Comparison of ENCODE assay signal across 8 cellular contexts in the genomic region with DNA sequence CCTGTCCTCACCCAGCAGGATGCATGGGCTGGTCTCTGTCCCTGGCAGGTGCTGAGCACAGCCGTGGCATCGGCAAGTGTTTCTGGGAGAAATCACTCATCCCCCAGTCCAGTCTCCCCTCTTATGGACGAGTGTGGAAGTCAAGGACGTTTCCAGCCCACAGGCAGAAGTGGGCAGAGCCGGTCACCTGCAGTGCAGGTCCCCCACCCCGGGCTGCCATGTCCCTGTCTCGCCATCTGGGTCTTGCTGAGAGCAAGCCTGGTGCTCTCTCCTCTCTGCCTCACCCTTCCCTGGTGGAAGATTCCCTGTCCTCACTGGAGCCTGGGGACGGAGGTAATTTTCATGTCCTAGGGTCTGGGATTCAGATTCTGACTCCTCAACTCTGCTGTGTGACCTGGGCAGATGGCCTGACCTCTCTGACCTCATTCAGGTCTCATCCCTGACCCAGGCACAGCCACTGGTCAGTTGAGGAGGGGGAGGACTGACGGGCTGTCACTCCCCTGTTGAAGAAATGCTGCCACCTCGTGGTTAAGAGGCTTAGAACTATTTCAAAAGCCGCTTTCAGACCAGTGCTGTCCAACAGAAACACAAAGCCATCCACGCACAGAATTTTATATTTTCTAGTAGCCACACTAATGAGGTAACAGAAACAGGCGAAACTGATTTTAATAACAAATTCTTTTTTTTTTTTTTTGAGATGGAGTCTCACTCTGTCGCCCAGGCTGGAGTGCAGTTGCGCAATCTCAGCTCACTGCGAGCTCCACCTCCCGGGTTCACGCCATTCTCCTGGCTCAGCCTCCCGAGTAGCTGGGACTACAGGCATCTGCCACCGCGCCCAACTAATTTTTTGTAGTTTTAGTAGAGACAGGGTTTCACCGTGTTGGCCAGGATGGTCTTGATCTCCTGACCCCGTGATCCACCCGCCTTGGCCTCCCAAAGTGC. TPM values are rescaled to one million over a fixed set of nuclear protein-coding genes. Genes with fewer than 3 reads are reported as not detected.
A peak's percentile ranks its signal among the peaks of the same experiment; 100 is the strongest.
DNase-seq lines count a peak whose midpoint lies in the region; ATAC-seq and TF ChIP-seq lines count a peak whose summit lies in the region.

No MANE protein-coding gene starts in this region.

- no peak overlapping the region for H4K5ac ChIP-seq in IMR-90 (ENCODE audit: low read depth, low read length)

- TF ChIP-seq CTCF in IMR-90 (conservative IDR thresholded peaks at IDR 0.05; ENCODE audit: low read depth, low read length) = peak; percentile 84
- TF ChIP-seq CTCF in fibroblast of pulmonary artery (IDR thresholded peaks at IDR 0.05; ENCODE audit: low read length, missing control alignments) = peak; percentile 72
- TF ChIP-seq CTCF in neural crest cell (conservative IDR thresholded peaks at IDR 0.05) = peak; percentile 85

- no TSS peak for BruUV-seq in IMR-90 (replicated peaks; lab: Mats Ljungman, UMichigan)

- no peak overlapping the region for H3K14ac ChIP-seq in IMR-90 (replicated peaks; ENCODE audit: low read depth, low read length)

- H2AFZ ChIP-seq in IMR-90 (replicated peaks; ENCODE audit: low read length, poor library complexity) = peak overlapping the region; percentile 64

- DNase-seq in activated naive CD4-positive, alpha-beta T cell treated with anti-CD3 and anti-CD28 coated beads, Interleukin-2, amount 10 ng/mL, durations not matched to agents 7 days and 5 days = peak; percentile 38
- DNase-seq in activated naive CD4-positive, alpha-beta T cell treated with Interleukin-2 at 50 U/mL for 16 hours = no peak
- DNase-seq in IMR-90 = peak; percentile 72
- DNase-seq in SKM-1 treated with dmso at 0.1 percent for 144 hours (lab: John Stamatoyannopoulos, UW; ENCODE audit: unreplicated experiment) = peak; percentile 76
- peak; percentile 80 for DNase-seq in fibroblast of pulmonary artery (ENCODE audit: low read depth)
- DNase-seq in neural crest cell (ENCODE audit: low read depth, low spot score) = peak; percentile 65

- no peaks in the 10 kb centered on the region for H3K9me3 ChIP-seq in IMR-90 (ENCODE audit: control insufficient read depth, insufficient read depth, low read length)

- TF ChIP-seq RAD21 in IMR-90 (IDR thresholded peaks at IDR 0.05; ENCODE audit: low read length) = peak; percentile 89

- no peak overlapping the region for H2BK20ac ChIP-seq in IMR-90 (ENCODE audit: low read depth, low read length)

- H3K4me1 ChIP-seq in IMR-90 (ENCODE audit: control insufficient read depth, insufficient read depth, low read length) = peaks cover 10% of the 10 kb centered on the region; the same call in 1 of the 2 replicates

- no peaks in the 10 kb centered on the region for H3K9me1 ChIP-seq in IMR-90 (ENCODE audit: insufficient read depth, low read length)

- H3K36me3 Mint-ChIP-seq in activated naive CD4-positive, alpha-beta T cell treated with anti-CD3 and anti-CD28 coated beads, Interleukin-2, amount 10 ng/mL, durations not matched to agents 7 days and 5 days = no peaks in the 10 kb centered on the region
- no peaks in the 10 kb centered on the region for H3K36me3 Mint-ChIP-seq in neural crest cell (ENCODE audit: low read depth)

- H4K91ac ChIP-seq in IMR-90 (ENCODE audit: insufficient read depth, low read depth, low read length) = no peak overlapping the region

- H3K27me3 Mint-ChIP-seq in activated naive CD4-positive, alpha-beta T cell treated with anti-CD3 and anti-CD28 coated beads, Interleukin-2, amount 10 ng/mL, durations not matched to agents 7 days and 5 days = peaks cover 47% of the 10 kb centered on the region
- H3K27me3 Mint-ChIP-seq in neural crest cell (ENCODE audit: low read depth) = peaks cover 51% of the 10 kb centered on the region

- no peak overlapping the region for H3K9ac ChIP-seq in IMR-90 (ENCODE audit: low read depth, low read length)

- no peak overlapping the region for H3K23ac ChIP-seq in IMR-90 (ENCODE audit: low read depth, low read length)

- no peaks in the 10 kb centered on the region for H3K79me1 ChIP-seq in IMR-90 (ENCODE audit: low read depth in 1 of 2, low read length in 2 of 2)

- H2AK5ac ChIP-seq in IMR-90 (ENCODE audit: low read depth, low read length) = no peak overlapping the region

- intact Hi-C loops in IMR-90 (cut with micrococcal nuclease) = loop anchor here (1.0 kb wide), 2 partner anchors 122 to 126 kb away; no protein-coding TSS in a partner anchor

- POLR2A ChIA-PET in IMR-90 (lab: Charles Lee; ENCODE audit: unreplicated experiment) = no interaction called here

- ATAC-seq in IMR-90 (ENCODE audit: low read depth) = peak; percentile 53
- ATAC-seq in HG03521 (IDR thresholded peaks at IDR 0.05; ENCODE audit: unreplicated experiment) = no peak
- no peak for ATAC-seq in HG03025 (IDR thresholded peaks at IDR 0.05; ENCODE audit: low FRiP score, unreplicated experiment)

- no peak overlapping the region for H3K27ac ChIP-seq in IMR-90 (ENCODE audit: insufficient read depth, low read length)

- no peak overlapping the region for H3K18ac ChIP-seq in IMR-90 (ENCODE audit: low read depth, low read length)

- H2BK5ac ChIP-seq in IMR-90 (ENCODE audit: low read depth, low read length, poor library complexity, severe bottlenecking) = no peak overlapping the region

- peak overlapping the region; percentile 86 for H2AK9ac ChIP-seq in IMR-90 (replicated peaks; ENCODE audit: low read depth, low read length, poor library complexity)

- peaks cover 6% of the 10 kb centered on the region for H3K4me1 Mint-ChIP-seq in activated naive CD4-positive, alpha-beta T cell treated with anti-CD3 and anti-CD28 coated beads, Interleukin-2, amount 10 ng/mL, durations not matched to agents 7 days and 5 days
- peaks cover 4% of the 10 kb centered on the region for H3K4me1 Mint-ChIP-seq in neural crest cell

- no peak overlapping the region for H2BK15ac ChIP-seq in IMR-90 (ENCODE audit: low read depth, low read length)

- 53% methylated on average over 2 of the region's 24 CpGs; no CpG with 5 or more reads in 1 of the 2 experiments for WGBS in IMR-90 (ENCODE audit: extremely low coverage in 2 of 2, insufficient read length in 1 of 2), 2 experiments

- H3K4me3 ChIP-seq in IMR-90 (ENCODE audit: insufficient read depth, low read depth, low read length) (no peak overlapping the region; the same call in 1 of the 2 replicates), fibroblast of pulmonary artery (replicated peaks; ENCODE audit: low read depth, low read length) (no peak overlapping the region)

- no peak overlapping the region for H3K27ac Mint-ChIP-seq in activated naive CD4-positive, alpha-beta T cell treated with anti-CD3 and anti-CD28 coated beads, Interleukin-2, amount 10 ng/mL, durations not matched to agents 7 days and 5 days
- H3K27ac Mint-ChIP-seq in neural crest cell (ENCODE audit: unreplicated experiment) = no peak overlapping the region

- no peak overlapping the region for H3K4me3 Mint-ChIP-seq in activated naive CD4-positive, alpha-beta T cell treated with anti-CD3 and anti-CD28 coated beads, Interleukin-2, amount 10 ng/mL, durations not matched to agents 7 days and 5 days
- H3K4me3 Mint-ChIP-seq in neural crest cell = no peak overlapping the region

- in situ Hi-C loops in IMR-90 (cut with MboI; ENCODE audit: low sequenced_read_pairs) = loop anchor here (5.0 kb wide), 1 partner anchor 132 kb away; no protein-coding TSS in a partner anchor

- no peak overlapping the region for H2BK120ac ChIP-seq in IMR-90 (ENCODE audit: low read depth, low read length)

- peaks cover 34% of the 10 kb centered on the region for H3K27me3 ChIP-seq in IMR-90 (ENCODE audit: control insufficient read depth, insufficient read depth, low read length)

- dilution Hi-C loops in IMR-90 (cut with HindIII; ENCODE audit: low sequenced_read_pairs, unreplicated experiment) = no loop called here

- no peak overlapping the region for H4K8ac ChIP-seq in IMR-90 (ENCODE audit: low read depth in 2 of 2, low read length in 2 of 2)

- TF ChIP-seq POLR2A in IMR-90 (IDR thresholded peaks at IDR 0.05; ENCODE audit: low read depth, low read length) = no peak

- H3K4me2 ChIP-seq in IMR-90 (ENCODE audit: low read depth, low read length) = peak overlapping the region; percentile 49; the same call in 1 of the 2 replicates

- no peaks in the 10 kb centered on the region for H3K9me3 Mint-ChIP-seq in activated naive CD4-positive, alpha-beta T cell treated with anti-CD3 and anti-CD28 coated beads, Interleukin-2, amount 10 ng/mL, durations not matched to agents 7 days and 5 days
- H3K9me3 Mint-ChIP-seq in neural crest cell = no peaks in the 10 kb centered on the region

- peaks cover 10% of the 10 kb centered on the region for H4K20me1 ChIP-seq in IMR-90 (ENCODE audit: insufficient read depth, low read length)

- CTCF ChIA-PET in activated naive CD4-positive, alpha-beta T cell treated with anti-CD3 and anti-CD28 coated beads, Interleukin-2, amount 10 ng/mL, durations not matched to agents 7 days and 5 days (lab: Charles Lee) = interaction anchor here (0.7 kb wide), 1 partner anchor 116 kb away, joined by 3 read pairs; no protein-coding TSS in a partner anchor
- CTCF ChIA-PET in IMR-90 (lab: Yijun Ruan, JAX) = interaction anchor here (0.7 to 1.0 kb wide), 2 partner anchors 103 to 121 kb away, joined by 3 to 4 read pairs; no protein-coding TSS in a partner anchor

- peaks cover 6% of the 10 kb centered on the region; the same call in 1 of the 2 replicates for H3K36me3 ChIP-seq in IMR-90 (ENCODE audit: control insufficient read depth, insufficient read depth, low read length)

- no peak overlapping the region for H3K4ac ChIP-seq in IMR-90 (ENCODE audit: low read depth, low read length)

- H3K56ac ChIP-seq in IMR-90 (ENCODE audit: extremely low read depth, insufficient read depth, low read length) = no peak overlapping the region

TF ChIP-seq in IMR-90, 13 proteins besides CTCF, POLR2A, EP300 and RAD21:
- no peak for TF ChIP-seq NFE2L2 (IDR thresholded peaks at IDR 0.05; ENCODE audit: low read depth, low read length)
- TF ChIP-seq MXI1 (IDR thresholded peaks at IDR 0.05; ENCODE audit: borderline replicate concordance, low read depth, low read length) = no peak
- TF ChIP-seq SMC3 (IDR thresholded peaks at IDR 0.05; ENCODE audit: low read depth, low read length) = peak; percentile 86
- peak; percentile 77 for TF ChIP-seq CEBPB (IDR thresholded peaks at IDR 0.05; ENCODE audit: low read depth, low read length)
- TF ChIP-seq CHD1 (IDR thresholded peaks at IDR 0.05; ENCODE audit: low read depth, low read length) = no peak
- peak; percentile 31; the same call in 1 of the 2 replicates for TF ChIP-seq MAZ (IDR thresholded peaks at IDR 0.05; ENCODE audit: borderline replicate concordance, low read depth, low read length)

RNA-seq across cellular contexts. Expression of gene CPZ, which starts 1.8 kb away (rescaled TPM):
- total RNA-seq in IMR-90 (2012; rRNA removed) (0.56 and 0.90 TPM in 2 replicates), neural crest cell (not detected in 2 replicates)
- polyA plus RNA-seq in IMR-90 (2012; rRNA removed) = 8.2 and 10.3 TPM in 2 replicates
- 4.7 and 16.0 TPM in 2 replicates for polyA plus RNA-seq in IMR-90 (2012; cell fraction: cytosol; rRNA removed)
- polyA plus RNA-seq in IMR-90 (2012; cell fraction: nucleus; rRNA removed; ENCODE audit: low replicate concordance) = 34.2 and 49.3 TPM in 2 replicates

RNA-seq across cellular contexts. Expression of gene GPR78, which starts 14.2 kb away (rescaled TPM):
- under 0.01 TPM in 2 replicates for total RNA-seq in IMR-90 (2012; rRNA removed)
- 0.07 and 0.10 TPM in 2 replicates for polyA plus RNA-seq in IMR-90 (2012; rRNA removed)
- 0.03 and 0.05 TPM in 2 replicates for polyA plus RNA-seq in IMR-90 (2012; cell fraction: cytosol; rRNA removed)
- polyA plus RNA-seq in IMR-90 (2012; cell fraction: nucleus; rRNA removed; ENCODE audit: low replicate concordance) = 1.3 and 1.7 TPM in 2 replicates
- not detected in 2 replicates for total RNA-seq in neural crest cell
